8 cellular contexts compared by ENCODE assay signal in the genomic region with DNA sequence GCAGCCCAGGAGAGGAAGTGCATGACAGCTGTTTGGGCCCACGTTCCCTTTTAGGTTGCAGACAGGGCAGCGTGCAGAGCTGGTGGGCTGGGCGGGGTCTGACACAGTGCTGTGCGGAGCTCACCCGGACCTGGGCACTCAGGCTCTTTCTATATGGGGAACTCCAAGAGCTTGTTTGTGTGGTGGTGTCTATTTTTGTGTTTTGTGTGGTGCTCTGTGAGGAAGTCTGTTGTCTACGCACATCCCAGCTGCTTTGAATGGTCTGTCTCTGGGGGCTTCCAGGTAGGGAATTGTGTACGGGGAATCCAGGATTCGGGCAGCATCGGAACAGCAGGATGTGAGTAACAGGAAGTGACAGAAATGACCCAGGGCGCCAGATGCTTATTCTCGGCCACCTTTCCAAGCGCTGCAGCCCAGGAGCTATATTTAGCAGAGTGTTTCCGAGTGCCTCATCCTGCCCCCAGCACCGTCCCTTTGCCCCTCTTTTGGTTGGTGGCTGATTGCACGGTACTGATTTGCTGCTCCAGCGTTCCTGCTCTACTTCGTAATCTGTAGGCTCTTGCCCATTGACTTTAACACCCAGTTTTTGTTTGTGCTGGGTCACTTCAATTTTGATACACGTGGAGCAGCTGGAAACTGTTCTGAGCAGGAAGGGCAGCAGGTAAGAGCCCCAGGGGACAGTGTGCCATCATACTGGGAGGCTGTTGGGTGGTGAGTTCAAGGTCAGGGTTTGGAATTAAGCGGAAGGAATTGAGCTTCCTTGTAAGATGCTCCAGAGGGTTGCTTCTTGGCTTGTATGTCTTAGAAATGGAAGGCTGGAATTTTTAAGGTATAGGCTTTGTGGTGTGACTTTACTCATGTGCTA.
DNase-seq lines count a peak whose midpoint lies in the region; ATAC-seq and TF ChIP-seq lines count a peak whose summit lies in the region.

No MANE protein-coding gene starts in this region.

- peak; percentile 60 to 65 for ATAC-seq in natural killer cell treated with Interleukin-12 subunit alpha and Interleukin-12 subunit beta and Interleukin-15 and Interleukin-18, amount 100 ng/mL, for 72 hours
- ATAC-seq in HG03139 (IDR thresholded peaks at IDR 0.05; ENCODE audit: unreplicated experiment), result no peak

- peak overlapping the region; percentile 18; the same call in 1 of the 2 replicates for H3K4me3 ChIP-seq in HFF-Myc (replicated peaks; ENCODE audit: low read depth, low read length)

- peak overlapping the region; percentile 72 for H3K27ac ChIP-seq in RWPE1

- DNase-seq in GM10248 (ENCODE audit: extremely low spot score), result peak; percentile 67
- DNase-seq in HFF-Myc (ENCODE audit: extremely low read depth, low read depth), result peak; percentile 40
- DNase-seq in RWPE1 (ENCODE audit: low spot score), result peak; percentile 39
- no peak for DNase-seq in chondrocyte (ENCODE audit: low spot score)
- DNase-seq in natural killer cell treated with Interleukin-12 subunit alpha and Interleukin-12 subunit beta and Interleukin-15 and Interleukin-18, amount 100 ng/mL, for 72 hours (ENCODE audit: low spot score), result peak; percentile 70
- no peak for DNase-seq in NCI-H1930 (lab: John Stamatoyannopoulos, UW)
- no peak for DNase-seq in superior temporal gyrus (ENCODE audit: extremely low spot score)

- no peaks in the 10 kb centered on the region for H3K9me3 Mint-ChIP-seq in chondrocyte (ENCODE audit: low read depth)
- H3K9me3 Mint-ChIP-seq in natural killer cell treated with Interleukin-12 subunit alpha and Interleukin-12 subunit beta and Interleukin-15 and Interleukin-18, amount 100 ng/mL, for 72 hours, result no peaks in the 10 kb centered on the region

- TF ChIP-seq CTCF in GM10248 (IDR thresholded peaks at IDR 0.05; ENCODE audit: control extremely low read depth, extremely low read depth, low read depth, missing control alignments) (no peak), HFF-Myc (IDR thresholded peaks at IDR 0.05; ENCODE audit: low read depth, low read length, missing control alignments) (no peak), RWPE1 (conservative IDR thresholded peaks at IDR 0.05; ENCODE audit: low read depth) (no peak), chondrocyte (IDR thresholded peaks at IDR 0.05) (no peak)

- peak overlapping the region; percentile 94 for H3K27ac Mint-ChIP-seq in chondrocyte (ENCODE audit: unreplicated experiment)
- peak overlapping the region; percentile 79 to 90 for H3K27ac Mint-ChIP-seq in natural killer cell treated with Interleukin-12 subunit alpha and Interleukin-12 subunit beta and Interleukin-15 and Interleukin-18, amount 100 ng/mL, for 72 hours

- H3K4me1 Mint-ChIP-seq in chondrocyte (ENCODE audit: low read depth), result peaks cover 92% of the 10 kb centered on the region
- H3K4me1 Mint-ChIP-seq in natural killer cell treated with Interleukin-12 subunit alpha and Interleukin-12 subunit beta and Interleukin-15 and Interleukin-18, amount 100 ng/mL, for 72 hours (ENCODE audit: low read depth in 2 of 2), result peaks cover 83 to 86% of the 10 kb centered on the region in 2 donors

- no peaks in the 10 kb centered on the region for H3K27me3 Mint-ChIP-seq in chondrocyte (ENCODE audit: low read depth)
- H3K27me3 Mint-ChIP-seq in natural killer cell treated with Interleukin-12 subunit alpha and Interleukin-12 subunit beta and Interleukin-15 and Interleukin-18, amount 100 ng/mL, for 72 hours, result no peaks in the 10 kb centered on the region

- peak overlapping the region; percentile 60 for H3K4me3 Mint-ChIP-seq in chondrocyte (ENCODE audit: unreplicated experiment)
- H3K4me3 Mint-ChIP-seq in natural killer cell treated with Interleukin-12 subunit alpha and Interleukin-12 subunit beta and Interleukin-15 and Interleukin-18, amount 100 ng/mL, for 72 hours, result peak overlapping the region; percentile 85

- H3K36me3 Mint-ChIP-seq in chondrocyte (ENCODE audit: low read depth), result no peaks in the 10 kb centered on the region
- H3K36me3 Mint-ChIP-seq in natural killer cell treated with Interleukin-12 subunit alpha and Interleukin-12 subunit beta and Interleukin-15 and Interleukin-18, amount 100 ng/mL, for 72 hours, result peaks cover under 1% of the 10 kb centered on the region

- POLR2A ChIA-PET in GM10248 (lab: Yijun Ruan, JAX), result interaction anchor here (1.2 to 1.3 kb wide), 2 partner anchors 9 to 17 kb away, joined by 3 read pairs; no protein-coding TSS in a partner anchor
- POLR2A ChIA-PET in RWPE1 (lab: Yijun Ruan, JAX; ENCODE audit: low non-redundant PET), result interaction anchor here (0.6 kb wide), 1 partner anchor 10 kb away, joined by 3 read pairs; no protein-coding TSS in a partner anchor

- CTCF ChIA-PET in GM10248 (lab: Yijun Ruan, JAX) (interaction anchor here (0.7 to 12.4 kb wide), 10 partner anchors 8 to 98 kb away, joined by 3 to 121 read pairs (median 4); no protein-coding TSS in a partner anchor), RWPE1 (lab: Yijun Ruan, JAX) (interaction anchor here (0.6 to 0.7 kb wide), 4 partner anchors 29 to 1172 kb away, joined by 3 to 5 read pairs (median 4); no protein-coding TSS in a partner anchor)

Comparison
In these comparisons a context has a peak if more than half of its experiments do, and no peak if none do; other contexts are left out.
1. DNase-seq: peak in GM10248 (single experiment), HFF-Myc (single experiment), RWPE1 (single experiment) and natural killer cell treated with Interleukin-12 subunit alpha and Interleukin-12 subunit beta and Interleukin-15 and Interleukin-18, amount 100 ng/mL, for 72 hours (single experiment); none in chondrocyte (single experiment), NCI-H1930 (0 of 2) and superior temporal gyrus (single experiment).